ENCODE assay signal across 24 cellular contexts in the genomic region with DNA sequence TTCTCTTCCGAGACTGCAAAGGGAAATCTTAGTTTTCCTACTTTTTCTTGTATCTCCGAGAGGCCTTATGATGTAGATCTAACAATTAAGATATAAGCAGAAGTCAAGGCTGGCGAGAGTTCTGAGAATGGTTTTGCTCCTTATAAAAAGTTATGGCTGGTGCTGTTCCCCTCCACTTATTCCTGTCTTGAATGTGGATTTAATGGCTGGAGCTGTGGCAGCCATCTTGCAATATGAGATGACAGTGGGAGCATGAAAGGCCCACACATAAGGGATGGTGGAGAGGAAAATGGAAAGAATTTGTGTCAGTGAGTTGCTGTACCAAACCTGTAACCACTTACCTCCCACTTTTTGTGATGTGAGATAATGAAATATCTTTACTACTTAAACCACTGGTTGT.
DNase-seq lines count a peak whose midpoint lies in the region; ATAC-seq, FAIRE-seq and TF ChIP-seq lines count a peak whose summit lies in the region.
"Had no signal": no experiment of that assay in that cellular context is flagged by ENCODE, and none has a peak within 500 bp of the region (broad histone marks: within the 10 kb centered on the region; RNA-seq: fewer than 3 reads in every experiment).

No MANE protein-coding gene starts in this region.

- no peak overlapping the region for H2BK12ac ChIP-seq in H1 (ENCODE audit: low read depth, low read length)

- no peak overlapping the region for H4K5ac ChIP-seq in H1 (ENCODE audit: insufficient read length, low read depth, low read length)

- no peak for TF ChIP-seq EP300 in H1 (IDR thresholded peaks at IDR 0.05; ENCODE audit: borderline replicate concordance in 1 of 2, low read depth in 2 of 2, low read length in 2 of 2)

- H3K9me3 ChIP-seq in HCT116 (ENCODE audit: control insufficient read depth in 1 of 2, insufficient read depth in 1 of 2, low read depth in 1 of 2, low read length in 2 of 2), result no peaks in the 10 kb centered on the region
- no peaks in the 10 kb centered on the region for H3K9me3 ChIP-seq in H1 (ENCODE audit: insufficient read depth in 2 of 2, low read depth in 1 of 2, low read length in 1 of 2)
- H3K9me3 ChIP-seq: BLaER1 treated with 17β-estradiol and CSF1 and Interleukin-3, amounts not matched to agents 10 nM and 100 nM; Caco-2 had no signal

- BruUV-seq in HCT116 (replicated peaks; lab: Mats Ljungman, UMichigan), result no TSS peak

- RAD21 ChIA-PET in HCT116 (lab: Charles Lee; ENCODE audit: low non-redundant PET in 1 of 2, low total read pairs in 2 of 2, uncharacterized antibody in 2 of 2, unreplicated experiment in 2 of 2), result no interaction called here

- H4K20me1 ChIP-seq in HCT116 (ENCODE audit: insufficient read depth) (no peaks in the 10 kb centered on the region), H1 (replicated peaks in 1 of 2; ENCODE audit: control insufficient read depth in 1 of 2, insufficient read depth in 2 of 2, low read length in 2 of 2) (no peaks in the 10 kb centered on the region)
- H4K20me1 ChIP-seq: BLaER1 treated with 17β-estradiol and CSF1 and Interleukin-3, amounts not matched to agents 10 nM and 100 nM had no signal

- no peak overlapping the region for H4K91ac ChIP-seq in H1 (replicated peaks; ENCODE audit: insufficient read length, low read length)

- H3K23me2 ChIP-seq in H1 (ENCODE audit: low read depth, low read length), result no peaks in the 10 kb centered on the region

- H2AK5ac ChIP-seq in H1 (ENCODE audit: low read depth, low read length), result no peak overlapping the region

- no peak overlapping the region for H3K14ac ChIP-seq in H1 (ENCODE audit: insufficient read length)

- in situ Hi-C loops in GM13976 (cut with MboI; ENCODE audit: low sequenced_read_pairs, unreplicated experiment), result no loop called here

- no peak for TF ChIP-seq CTCF in HCT116 (IDR thresholded peaks at IDR 0.05 in 2 of 3, conservative IDR thresholded peaks at IDR 0.05 in 1 of 3; ENCODE audit: borderline replicate concordance in 1 of 3, insufficient read depth in 1 of 3, low read depth in 2 of 3, low read length in 2 of 3)
- no peak for TF ChIP-seq CTCF in H1 (IDR thresholded peaks at IDR 0.05; ENCODE audit: control extremely low read depth in 1 of 3, insufficient read depth in 1 of 3, low read depth in 1 of 3, low read length in 3 of 3)
- no peak for TF ChIP-seq CTCF in lower leg skin (IDR thresholded peaks at IDR 0.05)
- no peak for TF ChIP-seq CTCF in GM10248 (IDR thresholded peaks at IDR 0.05; ENCODE audit: control extremely low read depth, extremely low read depth, low read depth, missing control alignments)
- no peak for TF ChIP-seq CTCF in GM13976 (IDR thresholded peaks at IDR 0.05; ENCODE audit: borderline replicate concordance, control extremely low read depth, extremely low read depth, insufficient read depth, missing control alignments)

- no peak overlapping the region for H2BK5ac ChIP-seq in H1 (ENCODE audit: low read depth, low read length)

- no peaks in the 10 kb centered on the region for H3K79me2 ChIP-seq in ACC112 (ENCODE audit: control insufficient read depth, insufficient read depth, low read length, unreplicated experiment)
- H3K79me2 ChIP-seq in HCT116 (ENCODE audit: insufficient read depth, low read length), result no peaks in the 10 kb centered on the region
- H3K79me2 ChIP-seq in H1 (ENCODE audit: control insufficient read depth in 1 of 2, insufficient read depth in 2 of 2, low read length in 2 of 2), result no peaks in the 10 kb centered on the region

- H3K4me3 ChIP-seq in ACC112 (ENCODE audit: low read depth, low read length), result no peak overlapping the region
- H3K4me3 ChIP-seq in HCT116 (replicated peaks in 1 of 2; ENCODE audit: low read depth in 1 of 2, low read length in 2 of 2), result no peak overlapping the region
- H3K4me3 ChIP-seq in H1 (ENCODE audit: extremely low read depth in 1 of 4, insufficient read depth in 2 of 4, low read depth in 3 of 4, low read length in 4 of 4), result no peak overlapping the region
- no peak overlapping the region for H3K4me3 ChIP-seq in lower leg skin (ENCODE audit: low read depth, poor library complexity, severe bottlenecking)
- H3K4me3 ChIP-seq: BLaER1 treated with 17β-estradiol and CSF1 and Interleukin-3, amounts not matched to agents 10 nM and 100 nM; GM12878 had no signal

- H3K18ac ChIP-seq in H1 (ENCODE audit: extremely low read depth, low read length), result no peak overlapping the region

- H2AFZ ChIP-seq in ACC112 (ENCODE audit: low read length, unreplicated experiment) (peak overlapping the region; percentile 26), HCT116 (ENCODE audit: low read depth, low read length, poor library complexity, severe bottlenecking) (peak overlapping the region; percentile 65), H1 (ENCODE audit: low read length) (no peak overlapping the region)

- H3K9ac ChIP-seq in HCT116 (ENCODE audit: low read length), result no peak overlapping the region
- H3K9ac ChIP-seq in H1 (replicated peaks in 1 of 4; ENCODE audit: extremely low read depth in 1 of 4, low read depth in 3 of 4, low read length in 3 of 4), result no peak overlapping the region
- H3K9ac ChIP-seq: BLaER1 treated with 17β-estradiol and CSF1 and Interleukin-3, amounts not matched to agents 10 nM and 100 nM had no signal

- FAIRE-seq in HTR-8/SVneo (lab: Jason Lieb, UNC), result peak; percentile 58
- no peak for FAIRE-seq in H1 (lab: Jason Lieb, UNC)
- FAIRE-seq: A204.1, D721Med, G401.6, GM12878, GM12892, GM19239 had no signal

- DNase-seq in HCT116 (ENCODE audit: low read depth, low spot score) (no peak), HTR-8/SVneo (ENCODE audit: insufficient read length, low spot score) (no peak), H1 (ENCODE audit: low read depth in 1 of 2, low spot score in 2 of 2) (no peak), NCI-H446 (lab: John Stamatoyannopoulos, UW) (no peak), lower leg skin (ENCODE audit: low spot score in 2 of 2) (no peak), GM10248 (ENCODE audit: extremely low spot score) (no peak), GM13976 (ENCODE audit: low spot score) (no peak)
- DNase-seq: 8988T; AML-193; Caco-2; Calu3; CD4-positive, alpha-beta T cell; CD8-positive, alpha-beta T cell; DMS79 treated with DMSO at 0.1 percent for 48 hours; GF-D8 had no signal

- H3K27ac ChIP-seq in ACC112 (ENCODE audit: low read depth, low read length) (no peak overlapping the region), HCT116 (ENCODE audit: low read depth, low read length) (no peak overlapping the region), H1 (ENCODE audit: low read depth, low read length) (no peak overlapping the region)
- H3K27ac ChIP-seq: BLaER1 treated with 17β-estradiol and CSF1 and Interleukin-3, amounts not matched to agents 10 nM and 100 nM; C4-2B had no signal

- H3K23ac ChIP-seq in H1 (ENCODE audit: insufficient read length), result no peak overlapping the region

- H3K56ac ChIP-seq in H1 (replicated peaks; ENCODE audit: insufficient read length, low read depth, low read length), result no peak overlapping the region

- no peak overlapping the region for H4K8ac ChIP-seq in H1 (ENCODE audit: extremely low read depth, insufficient read depth, low read length)

- peaks cover 23% of the 10 kb centered on the region for H3K4me1 ChIP-seq in ACC112 (ENCODE audit: control insufficient read depth, insufficient read depth, low read length, unreplicated experiment)
- H3K4me1 ChIP-seq in HCT116 (ENCODE audit: control insufficient read depth in 1 of 2, insufficient read depth in 2 of 2, low read length in 2 of 2), result no peaks in the 10 kb centered on the region
- peaks cover 0 to 4% (median 2%) of the 10 kb centered on the region in 4 experiments; a peak in 3 of 7 replicates for H3K4me1 ChIP-seq in H1 (replicated peaks in 1 of 4; ENCODE audit: control insufficient read depth in 3 of 4, insufficient read depth in 4 of 4, low read length in 3 of 4)
- H3K4me1 ChIP-seq: Caco-2 had no signal

- no peak overlapping the region for H2BK120ac ChIP-seq in H1 (replicated peaks; ENCODE audit: low read depth, low read length)

- TF ChIP-seq POLR2A in HCT116 (IDR thresholded peaks at IDR 0.05; ENCODE audit: borderline replicate concordance, extremely low read depth, insufficient read depth, insufficient read length) (no peak), H1 (IDR thresholded peaks at IDR 0.05; ENCODE audit: control extremely low read depth in 1 of 2, low read depth in 2 of 2, low read length in 2 of 2) (no peak), lower leg skin (IDR thresholded peaks at IDR 0.05) (no peak)

- intact Hi-C loops in HCT116 (cut with micrococcal nuclease) (no loop called here), lower leg skin (cut with DNase I; ENCODE audit: low total_unique reads) (no loop called here)

- H2BK20ac ChIP-seq in H1 (ENCODE audit: low read length), result no peak overlapping the region

- no peaks in the 10 kb centered on the region for H3K79me1 ChIP-seq in H1 (ENCODE audit: low read depth, low read length)

- no peak overlapping the region for H2BK15ac ChIP-seq in H1 (ENCODE audit: low read length)

- POLR2A ChIA-PET in HCT116 (lab: Charles Lee) (no interaction called here), H1 (lab: Charles Lee; ENCODE audit: partially characterized antibody) (interaction anchor here (1.4 kb wide), 1 partner anchor 10 kb away, joined by 3 read pairs; no protein-coding TSS in a partner anchor), GM10248 (lab: Yijun Ruan, JAX) (no interaction called here)

- ATAC-seq in HCT116, result no peak
- ATAC-seq: CD8-positive, alpha-beta T cell; GM12878 had no signal

- WGBS in H1 (ENCODE audit: extremely low coverage in 1 of 2, insufficient coverage in 1 of 2, insufficient read length in 1 of 2, insufficient replicate concordance in 2 of 2, low coverage in 1 of 2, low lambda C conversion rate in 2 of 2, missing lambda C conversion rate in 1 of 2), 2 experiments, result 93% methylated on average over 3 of the region's 3 CpGs; no CpG with 5 or more reads in 1 of the 2 experiments
- WGBS in lower leg skin, 2 donors, result 97 to 99% methylated on average over 3 of the region's 3 CpGs

- H3K27me3 ChIP-seq in ACC112 (ENCODE audit: insufficient read depth, low read length), result no peaks in the 10 kb centered on the region
- no peaks in the 10 kb centered on the region for H3K27me3 ChIP-seq in HCT116 (ENCODE audit: insufficient read depth, low read length)
- H3K27me3 ChIP-seq in H1 (replicated peaks in 1 of 4; ENCODE audit: control insufficient read depth in 3 of 4, extremely low read depth in 1 of 4, insufficient read depth in 3 of 4, low read length in 3 of 4), result no peaks in the 10 kb centered on the region
- H3K27me3 ChIP-seq: BLaER1 treated with 17β-estradiol and CSF1 and Interleukin-3, amounts not matched to agents 10 nM and 100 nM had no signal

- H3K4ac ChIP-seq in H1 (replicated peaks; ENCODE audit: insufficient read length, low read depth, low read length), result no peak overlapping the region

- TF ChIP-seq RAD21 in HCT116 (IDR thresholded peaks at IDR 0.05; ENCODE audit: low read depth) (no peak), H1 (IDR thresholded peaks at IDR 0.05 in 1 of 2, conservative IDR thresholded peaks at IDR 0.05 in 1 of 2; ENCODE audit: low read depth in 2 of 2, low read length in 2 of 2) (no peak)

- no peaks in the 10 kb centered on the region for H3K9me2 ChIP-seq in HCT116 (ENCODE audit: insufficient read depth)

- no peaks in the 10 kb centered on the region for H3K36me3 ChIP-seq in ACC112 (ENCODE audit: insufficient read depth, low read length)
- H3K36me3 ChIP-seq in HCT116 (ENCODE audit: control insufficient read depth in 1 of 2, insufficient read depth in 2 of 2, low read length in 2 of 2), result no peaks in the 10 kb centered on the region
- no peaks in the 10 kb centered on the region for H3K36me3 ChIP-seq in H1 (ENCODE audit: control insufficient read depth in 2 of 4, insufficient read depth in 4 of 4, low read length in 3 of 4)
- H3K36me3 ChIP-seq: BLaER1 treated with 17β-estradiol and CSF1 and Interleukin-3, amounts not matched to agents 10 nM and 100 nM had no signal

- CTCF ChIA-PET in HCT116 (lab: Charles Lee) (no interaction called here), H1 (lab: Charles Lee; ENCODE audit: partially characterized antibody) (interaction anchor here (1.4 kb wide), 1 partner anchor 19 kb away, joined by 5 read pairs; no protein-coding TSS in a partner anchor), GM10248 (lab: Yijun Ruan, JAX) (no interaction called here)

- H3K4me2 ChIP-seq in HCT116 (ENCODE audit: low read length), result no peak overlapping the region
- H3K4me2 ChIP-seq in H1 (ENCODE audit: insufficient read depth in 1 of 2, low read depth in 2 of 2, low read length in 2 of 2), result no peak overlapping the region
- H3K4me2 ChIP-seq: BLaER1 treated with 17β-estradiol and CSF1 and Interleukin-3, amounts not matched to agents 10 nM and 100 nM had no signal
